Comparison of ENCODE assay signal across 8 cellular contexts in genomic region chr7:97117372-97118188, GRCh38. TPM values are rescaled to one million over a fixed set of nuclear protein-coding genes. Genes with fewer than 3 reads are reported as not detected.
A peak's percentile ranks its signal among the peaks of the same experiment; 100 is the strongest.
DNase-seq lines count a peak whose midpoint lies in the region; ATAC-seq and TF ChIP-seq lines count a peak whose summit lies in the region.

Gene SDHAF3, plus strand, starts transcription at chr7:97117698. Its CDS starts 26 bp downstream, at chr7:97117724.

- H3K4me3 Mint-ChIP-seq in activated naive CD4-positive, alpha-beta T cell treated with anti-CD3 and anti-CD28 coated beads for 36 hours, result peak within 1 kb of the TSS; percentile 89

- peaks cover 2% of the 10 kb centered on the region for H3K9me3 Mint-ChIP-seq in activated naive CD4-positive, alpha-beta T cell treated with anti-CD3 and anti-CD28 coated beads for 36 hours

- H3K27ac ChIP-seq in gastroesophageal sphincter (peak within 1 kb of the TSS in 3 of 4 donors; percentile 80 to 84 (median 81)), suprapubic skin (peak within 1 kb of the TSS; percentile 73)

- peak; percentile 59 to 67 for TF ChIP-seq POLR2A in gastroesophageal sphincter (IDR thresholded peaks at IDR 0.05)
- no peak for TF ChIP-seq POLR2A in suprapubic skin (IDR thresholded peaks at IDR 0.05)

- H3K36me3 Mint-ChIP-seq in activated naive CD4-positive, alpha-beta T cell treated with anti-CD3 and anti-CD28 coated beads for 36 hours (ENCODE audit: low read depth), result peaks cover 26% of the 10 kb centered on the region

- H3K27me3 ChIP-seq in GM06990 (replicated peaks; ENCODE audit: control insufficient read depth, insufficient read depth, low read length) (no peaks in the 10 kb centered on the region), gastroesophageal sphincter (no peaks in the 10 kb centered on the region), suprapubic skin (peaks cover 4% of the 10 kb centered on the region)

- peaks cover 39% of the 10 kb centered on the region for H3K4me1 Mint-ChIP-seq in activated naive CD4-positive, alpha-beta T cell treated with anti-CD3 and anti-CD28 coated beads for 36 hours (ENCODE audit: low read depth)

- H3K4me3 ChIP-seq in GM06990 (replicated peaks; ENCODE audit: low read depth, low read length), result peak within 1 kb of the TSS; percentile 98
- H3K4me3 ChIP-seq in HFF-Myc (replicated peaks; ENCODE audit: low read depth, low read length), result peak within 1 kb of the TSS; percentile 78
- H3K4me3 ChIP-seq in gastroesophageal sphincter, result peak within 1 kb of the TSS; percentile 39 to 62
- peak within 1 kb of the TSS; percentile 68 for H3K4me3 ChIP-seq in suprapubic skin

- CTCF ChIA-PET in activated naive CD4-positive, alpha-beta T cell treated with anti-CD3 and anti-CD28 coated beads for 36 hours (lab: Charles Lee), result interaction anchor here (0.7 to 2.3 kb wide), 5 partner anchors 9 to 63 kb away, joined by 3 to 6 read pairs (median 4); no protein-coding TSS in a partner anchor

- DNase-seq in GM06990 (ENCODE audit: extremely low read depth, insufficient read length) (peak; percentile 99), HFF-Myc (ENCODE audit: extremely low read depth, low read depth) (peak; percentile 95), NAMALWA (ENCODE audit: low spot score) (peak; percentile 100), SK-N-DZ (ENCODE audit: low spot score) (peak; percentile 98), non-pigmented ciliary epithelial cell (ENCODE audit: low read depth) (peak; percentile 90), suprapubic skin (ENCODE audit: low spot score in 2 of 2) (peak; percentile 98 to 99)
- DNase-seq in activated naive CD4-positive, alpha-beta T cell treated with anti-CD3 and anti-CD28 coated beads for 36 hours, result peak; percentile 99

- H3K27ac Mint-ChIP-seq in activated naive CD4-positive, alpha-beta T cell treated with anti-CD3 and anti-CD28 coated beads for 36 hours, result peak within 1 kb of the TSS; percentile 92

- H3K36me3 ChIP-seq in GM06990 (ENCODE audit: control insufficient read depth, insufficient read depth, low read length), result no peaks in the 10 kb centered on the region
- no peaks in the 10 kb centered on the region for H3K36me3 ChIP-seq in gastroesophageal sphincter
- H3K36me3 ChIP-seq in suprapubic skin, result no peaks in the 10 kb centered on the region

- peak; percentile 99 for ATAC-seq in gastroesophageal sphincter

- TF ChIP-seq CTCF in GM06990 (IDR thresholded peaks at IDR 0.05; ENCODE audit: insufficient read depth, low read length, poor library complexity, severe bottlenecking) (peak; percentile 39), HFF-Myc (IDR thresholded peaks at IDR 0.05; ENCODE audit: low read depth, low read length, missing control alignments) (peak; percentile 6), gastroesophageal sphincter (IDR thresholded peaks at IDR 0.05) (peak in 2 of 4 experiments; percentile 6 to 44), suprapubic skin (IDR thresholded peaks at IDR 0.05) (no peak)

- intact Hi-C loops in activated naive CD4-positive, alpha-beta T cell treated with anti-CD3 and anti-CD28 coated beads for 36 hours (cut with micrococcal nuclease), result loop anchor here (1.0 to 5.0 kb wide), 10 partner anchors 50 to 1135 kb away; partner anchors contain the start of genes ASNS, LMTK2, SEM1 and TECPR1

- 1 to 2% methylated on average over 14 to 20 of the region's 59 CpGs for whole genome bisulfite sequencing in gastroesophageal sphincter (ENCODE audit: low coverage in 1 of 2), 2 donors
- WGBS in suprapubic skin, result 1% methylated on average over 45 of the region's 59 CpGs

- H3K9me3 ChIP-seq in gastroesophageal sphincter (no peaks in the 10 kb centered on the region), suprapubic skin (no peaks in the 10 kb centered on the region)

- H3K4me1 ChIP-seq in gastroesophageal sphincter (peaks cover 0 to 17% (median 7%) of the 10 kb centered on the region in 3 donors), suprapubic skin (peaks cover 18% of the 10 kb centered on the region)

- H3K27me3 Mint-ChIP-seq in activated naive CD4-positive, alpha-beta T cell treated with anti-CD3 and anti-CD28 coated beads for 36 hours (ENCODE audit: low read depth), result no peaks in the 10 kb centered on the region

- TF ChIP-seq EP300 in gastroesophageal sphincter (IDR thresholded peaks at IDR 0.05) (no peak), suprapubic skin (IDR thresholded peaks at IDR 0.05) (peak; percentile 34)

RNA-seq across cellular contexts. Expression of gene SDHAF3, which starts in this region (rescaled TPM):
- polyA plus RNA-seq in SK-N-DZ (2014; cell fraction: cytosol; rRNA removed), result 31.0 and 36.0 TPM in 2 replicates
- polyA plus RNA-seq in SK-N-DZ (2014; cell fraction: nucleus; rRNA removed), result 16.9 and 32.5 TPM in 2 replicates
- 10 to 100 TPM; 30.7 to 36.3 TPM for total RNA-seq in activated naive CD4-positive, alpha-beta T cell treated with anti-CD3 and anti-CD28 coated beads for 36 hours
- total RNA-seq in gastroesophageal sphincter (1 to 10 TPM; 6.9 to 8.5 (median 7.2) TPM), suprapubic skin (10 to 100 TPM in 2 of 4 donors, 1 to 10 TPM in 2; 8.9 to 12.1 (median 10.1) TPM)

Comparison
In these comparisons a context has a peak if more than half of its experiments do, and no peak if none do; other contexts are left out.
1. Peak in every context shown above with its lines: DNase-seq, ATAC-seq, H3K4me3 ChIP-seq and H3K27ac ChIP-seq.
2. CTCF ChIP-seq: peak in GM06990 (single experiment) and HFF-Myc (single experiment); none in suprapubic skin (0 of 2).
3. POLR2A ChIP-seq: peak in gastroesophageal sphincter (2 of 2); none in suprapubic skin (0 of 2).